10 cellular contexts compared by ENCODE assay signal in genomic region chr9:120532475-120532874, GRCh38. TPM values are rescaled to one million over a fixed set of nuclear protein-coding genes. Genes with fewer than 3 reads are reported as not detected.
DNase-seq lines count a peak whose midpoint lies in the region; ATAC-seq and TF ChIP-seq lines count a peak whose summit lies in the region.
"Had no signal": no experiment of that assay in that cellular context is flagged by ENCODE, and none has a peak within 500 bp of the region (broad histone marks: within the 10 kb centered on the region; RNA-seq: fewer than 3 reads in every experiment).

No MANE protein-coding gene starts in this region.

- H3K27me3 ChIP-seq in left ventricle myocardium inferior (ENCODE audit: low read depth), result no peaks in the 10 kb centered on the region
- H3K27me3 ChIP-seq in testis, result no peaks in the 10 kb centered on the region

- H3K4me1 ChIP-seq in left ventricle myocardium inferior, result peaks cover 28% of the 10 kb centered on the region
- no peaks in the 10 kb centered on the region for H3K4me1 ChIP-seq in testis

- peaks cover 34% of the 10 kb centered on the region for H3K36me3 Mint-ChIP-seq in HFFc6 (ENCODE audit: low read depth)

- TF ChIP-seq CTCF in HFFc6 (IDR thresholded peaks at IDR 0.05) (no peak), left ventricle myocardium inferior (IDR thresholded peaks at IDR 0.05; ENCODE audit: borderline replicate concordance) (no peak), testis (IDR thresholded peaks at IDR 0.05) (no peak)

- WGBS in testis, 2 donors, result 62 to 79% methylated on average over 4 to 6 of the region's 6 CpGs

- peaks cover 22% of the 10 kb centered on the region for H3K4me1 Mint-ChIP-seq in HFFc6 (ENCODE audit: low read depth)
- H3K4me1 Mint-ChIP-seq: naive B cell had no signal

- H3K4me3 ChIP-seq in left ventricle myocardium inferior (no peak overlapping the region), testis (no peak overlapping the region)

- H3K27ac Mint-ChIP-seq in HFFc6, result peak overlapping the region; percentile 50

- H3K9me3 Mint-ChIP-seq in HFFc6, result no peaks in the 10 kb centered on the region

- no peak for TF ChIP-seq POLR2A in testis (IDR thresholded peaks at IDR 0.05)
- TF ChIP-seq POLR2A in GM18505 (IDR thresholded peaks at IDR 0.05; ENCODE audit: borderline replicate concordance, extremely low read depth, insufficient read depth, insufficient read length), result no peak

- H3K9me3 ChIP-seq in left ventricle myocardium inferior (replicated peaks) (no peaks in the 10 kb centered on the region), testis (no peaks in the 10 kb centered on the region)

- DNase-seq in HFFc6 (peak; percentile 35), amniotic epithelial cell (ENCODE audit: low read depth) (peak; percentile 58), left ventricle myocardium inferior (peak; percentile 21), testis (peak; percentile 34), foreskin melanocyte (no peak), NCI-H69 (lab: John Stamatoyannopoulos, UW) (no peak), DMS 273 (lab: John Stamatoyannopoulos, UW; ENCODE audit: unreplicated experiment) (no peak)
- DNase-seq: activated gamma-delta T cell, naive B cell had no signal

- H3K27me3 Mint-ChIP-seq in HFFc6 (ENCODE audit: insufficient read depth), result no peaks in the 10 kb centered on the region; the same call in 1 of the 2 replicates
- H3K27me3 Mint-ChIP-seq: naive B cell had no signal

- intact Hi-C loops in left ventricle myocardium inferior (cut with micrococcal nuclease), result no loop called here
- intact Hi-C loops in testis (cut with DNase I; ENCODE audit: low total_unique reads), result no loop called here

- peaks cover 80% of the 10 kb centered on the region for H3K36me3 ChIP-seq in left ventricle myocardium inferior
- H3K36me3 ChIP-seq in testis (ENCODE audit: low read depth, missing control alignments), result no peaks in the 10 kb centered on the region

- H3K27ac ChIP-seq in left ventricle myocardium inferior (replicated peaks) (peak overlapping the region; percentile 70), testis (no peak overlapping the region)

- H3K4me3 Mint-ChIP-seq in HFFc6, result no peak overlapping the region
- H3K4me3 Mint-ChIP-seq: naive B cell had no signal

- ATAC-seq in GM18505 (IDR thresholded peaks at IDR 0.05; ENCODE audit: unreplicated experiment), result no peak

RNA-seq across cellular contexts. Expression of gene CDK5RAP2, which starts 47.5 kb away (rescaled TPM):
- 10 to 100 TPM; 28.4 to 40.8 (median 36.8) TPM for total RNA-seq in HFFc6 (2021; fragmentation: NEBNext Ultra II Directional; extraction: Animal tissue kit (Norgen Biotek cat#: 25700))
- 63.6 TPM for total RNA-seq in left ventricle myocardium inferior
- total RNA-seq in testis, result 10 to 100 TPM; 64.9 to 76.1 TPM
- polyA plus RNA-seq in testis (ENCODE audit: insufficient read depth, low read depth, low replicate concordance), result 80.5 TPM

Comparison
In these comparisons a context has a peak if more than half of its experiments do, and no peak if none do; other contexts are left out.
1. DNase-seq: peak in HFFc6 (single experiment), amniotic epithelial cell (single experiment), left ventricle myocardium inferior (single experiment) and testis (single experiment); none in foreskin melanocyte (single experiment), NCI-H69 (single experiment) and DMS 273 (single experiment).